27 cellular contexts compared by ENCODE assay signal in genomic region chrX:6266041-6266440, GRCh38. TPM values are rescaled to one million over a fixed set of nuclear protein-coding genes. Genes with fewer than 3 reads are reported as not detected.
"Had no signal": no experiment of that assay in that cellular context is flagged by ENCODE, and none has a peak within 500 bp of the region (broad histone marks: within the 10 kb centered on the region; RNA-seq: fewer than 3 reads in every experiment).

No MANE protein-coding gene starts in this region.

- H3K4me1 ChIP-seq: neural progenitor cell, parathyroid adenoma, psoas muscle, right lobe of liver, sigmoid colon, spleen, stomach, thyroid gland, tibial nerve, upper lobe of left lung, vagina had no signal

- H2AFZ ChIP-seq: neural progenitor cell, parathyroid adenoma had no signal

- H3K9me3 ChIP-seq: ovary, psoas muscle, right lobe of liver, sigmoid colon, spleen, stomach, thoracic aorta, thyroid gland, tibial nerve, vagina had no signal

- H3K79me2 ChIP-seq: parathyroid adenoma had no signal

- DNase-seq: naive thymus-derived CD4-positive, alpha-beta T cell; natural killer cell; occipital lobe; ovary; posterior cingulate gyrus; psoas muscle; right cardiac atrium; right lobe of liver; sigmoid colon; spleen; stimulated activated CD4-positive, alpha-beta T cell treated with anti-CD3 and anti-CD28 coated beads, Interleukin-12 subunit alpha, Interleukin-12 subunit beta, amount 100 ng/mL, for 4 hours; stimulated activated CD4-positive, alpha-beta T cell treated with anti-CD3 and anti-CD28 coated beads, Interleukin-1b, Interleukin-23, amount 100 ng/mL, for 48 hours; stimulated activated CD4-positive, alpha-beta T cell treated with anti-CD3 and anti-CD28 coated beads, Interleukin-4, amount 100 ng/mL, for 1 hour; stimulated activated CD4-positive, alpha-beta T cell treated with anti-CD3 and anti-CD28 coated beads, Interleukin-4, amount 100 ng/mL, for 4 hours; stimulated activated CD8-positive, alpha-beta memory T cell treated with anti-CD3 and anti-CD28 coated beads, Interleukin-4, amount 100 ng/mL, for 48 hours; stimulated activated naive CD4-positive, alpha-beta T cell; stomach; thyroid gland; upper lobe of left lung had no signal

- H3K27ac ChIP-seq: neural progenitor cell, ovary, parathyroid adenoma, psoas muscle, right lobe of liver, sigmoid colon, skin epidermis, spleen, stomach, thoracic aorta, thyroid gland, tibial nerve, upper lobe of left lung, vagina had no signal

- H3K4me2 ChIP-seq: neural progenitor cell, smooth muscle cell had no signal

- H3K27me3 ChIP-seq: neural progenitor cell, ovary, right lobe of liver, sigmoid colon, spleen, stomach, thyroid gland, tibial nerve, upper lobe of left lung, vagina had no signal

- H3K9ac ChIP-seq: neural progenitor cell, parathyroid adenoma had no signal

- ATAC-seq: naive thymus-derived CD4-positive, alpha-beta T cell; natural killer cell; psoas muscle; right cardiac atrium; right lobe of liver; stimulated activated memory B cell treated with anti-CD40 and anti-IgM and Interleukin-4, amounts not matched to agents 10 μg/mL and 1 μg/mL and 100 μg/mL, for 72 hours had no signal

- H3K4me3 ChIP-seq: neural progenitor cell, ovary, psoas muscle, right lobe of liver, sigmoid colon, skin epidermis, smooth muscle cell, spleen, stomach, thoracic aorta, thyroid gland, tibial nerve, upper lobe of left lung, vagina had no signal

- H3K36me3 ChIP-seq: neural progenitor cell, ovary, right lobe of liver, sigmoid colon, spleen, stomach, thoracic aorta, thyroid gland, tibial nerve, upper lobe of left lung, vagina had no signal

RNA-seq across cellular contexts. Expression of gene NLGN4X, which starts 37.4 kb away (rescaled TPM):
- total RNA-seq: naive thymus-derived CD4-positive, alpha-beta T cell; natural killer cell had no signal
